In genomic region chr1:170593173-170593572, GRCh38 we compare ENCODE assay signal across 1 cellular context.
TF ChIP-seq lines count a peak whose summit lies in the region.

No MANE protein-coding gene starts in this region.

TF ChIP-seq in GM12878, 131 proteins besides CTCF, POLR2A, EP300 and RAD21 (continued from another document):
- no peak for TF ChIP-seq ZNF592 (IDR thresholded peaks at IDR 0.05)
- peak; percentile 60; the same call in 1 of the 2 replicates for TF ChIP-seq MTA2 (IDR thresholded peaks at IDR 0.05; ENCODE audit: low read depth)
- TF ChIP-seq NKRF (conservative IDR thresholded peaks at IDR 0.05): 0 out of 2 replicates have a peak, but pooled peaks have one; percentile 40
- no peak for TF ChIP-seq ZBTB11 (CRISPR knock-in tag; IDR thresholded peaks at IDR 0.05)
- TF ChIP-seq REST (IDR thresholded peaks at IDR 0.05; ENCODE audit: low read depth, low read length): peak; percentile 70; the same call in 1 of the 2 replicates
- TF ChIP-seq RCOR1 (conservative IDR thresholded peaks at IDR 0.05; ENCODE audit: low read depth, low read length): no peak
- no peak for TF ChIP-seq RUNX3 (IDR thresholded peaks at IDR 0.05; ENCODE audit: low read length)
- peak; percentile 58 to 68; a peak in 3 of 4 replicates for TF ChIP-seq IKZF2 (IDR thresholded peaks at IDR 0.05)
- peak; percentile 91 for TF ChIP-seq NR2F1 (conservative IDR thresholded peaks at IDR 0.05)
- no peak for TF ChIP-seq STAT1 (conservative IDR thresholded peaks at IDR 0.05)
- TF ChIP-seq BRCA1 (IDR thresholded peaks at IDR 0.05; ENCODE audit: low read depth, low read length): no peak
- TF ChIP-seq HDGF (IDR thresholded peaks at IDR 0.05): no peak
- peak; percentile 65 for TF ChIP-seq NR2C1 (IDR thresholded peaks at IDR 0.05)
- TF ChIP-seq TCF7 (IDR thresholded peaks at IDR 0.05; ENCODE audit: borderline replicate concordance): no peak
- TF ChIP-seq SMC3 (IDR thresholded peaks at IDR 0.05; ENCODE audit: borderline replicate concordance, low read length): 0 out of 2 replicates have a peak, but pooled peaks have one; percentile 1
- TF ChIP-seq ZBTB40 (IDR thresholded peaks at IDR 0.05; ENCODE audit: borderline replicate concordance): no peak; the same call in 1 of the 2 replicates
- TF ChIP-seq BCLAF1 (IDR thresholded peaks at IDR 0.05): no peak
- TF ChIP-seq SPI1 (IDR thresholded peaks at IDR 0.05; ENCODE audit: borderline replicate concordance, insufficient read depth, low read depth, low read length): peak; percentile 75
- TF ChIP-seq RFX5 (IDR thresholded peaks at IDR 0.05; ENCODE audit: low read depth, low read length): no peak
- TF ChIP-seq HCFC1 (IDR thresholded peaks at IDR 0.05; ENCODE audit: low read length): no peak
- peak; percentile 55; the same call in 1 of the 2 replicates for TF ChIP-seq GATAD2B (conservative IDR thresholded peaks at IDR 0.05; ENCODE audit: low read depth)
- no peak for TF ChIP-seq MEF2B (IDR thresholded peaks at IDR 0.05; ENCODE audit: partially characterized antibody, poor library complexity, severe bottlenecking)
- TF ChIP-seq ZNF24 (IDR thresholded peaks at IDR 0.05): peak; percentile 36; the same call in 1 of the 2 replicates
- TF ChIP-seq POU2F2 (IDR thresholded peaks at IDR 0.05; ENCODE audit: borderline replicate concordance, low read depth, low read length): no peak
- no peak for TF ChIP-seq PBX3 (IDR thresholded peaks at IDR 0.05; ENCODE audit: insufficient replicate concordance, low read depth, low read length)
- 0 out of 2 replicates have a peak, but pooled peaks have one; percentile 18 for TF ChIP-seq MLLT1 (IDR thresholded peaks at IDR 0.05)
- peak; percentile 41; the same call in 1 of the 2 replicates for TF ChIP-seq DPF2 (IDR thresholded peaks at IDR 0.05)
TF ChIP-seq in GM12878: peak in this region for 13.
